In genomic region chr14:60302663-60303062, GRCh38 we compare ENCODE assay signal across 2 cellular contexts.
A peak's percentile ranks its signal among the peaks of the same experiment; 100 is the strongest.
TF ChIP-seq lines count a peak whose summit lies in the region.

No MANE protein-coding gene starts in this region.

TF ChIP-seq in HEK293, 187 proteins besides CTCF, POLR2A, EP300 and RAD21:
- TF ChIP-seq ZNF335 (tag by site-specific recombination; conservative IDR thresholded peaks at IDR 0.05) (0 out of 2 replicates have a peak, but pooled peaks have one; percentile 21), ZNF549 (tag by site-specific recombination; IDR thresholded peaks at IDR 0.05) (no peak)

TF ChIP-seq in GM12878, 131 proteins besides CTCF, POLR2A, EP300 and RAD21:
- no peak for TF ChIP-seq NR2C2 (IDR thresholded peaks at IDR 0.05; ENCODE audit: borderline replicate concordance, control insufficient read depth, insufficient read length, low read depth)
- TF ChIP-seq CREM (IDR thresholded peaks at IDR 0.05; ENCODE audit: low read depth): no peak
- no peak for TF ChIP-seq ZNF24 (IDR thresholded peaks at IDR 0.05)
- no peak for TF ChIP-seq RELA (IDR thresholded peaks at IDR 0.05; ENCODE audit: borderline replicate concordance, partially characterized antibody)
